Comparison of ENCODE assay signal across 24 cellular contexts in the genomic region with DNA sequence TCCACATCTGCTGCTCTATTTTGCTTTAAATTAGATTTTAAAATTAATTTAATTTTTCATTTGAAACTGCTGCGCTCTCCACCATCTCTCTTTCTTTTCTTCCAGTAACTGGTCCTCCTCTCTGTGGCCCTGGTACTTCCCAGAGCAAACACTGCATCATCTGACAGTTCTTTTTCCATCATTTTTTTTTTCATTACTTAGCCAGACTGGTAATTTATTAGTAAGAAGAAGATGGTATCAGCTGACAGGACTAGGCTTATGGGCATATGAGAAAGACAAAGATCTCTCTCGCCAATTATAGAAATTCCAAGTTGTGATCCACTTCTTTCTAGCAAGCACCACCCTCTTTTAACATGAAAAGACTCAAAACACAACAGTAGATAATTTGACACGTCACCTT.
"Had no signal": no experiment of that assay in that cellular context is flagged by ENCODE, and none has a peak within 500 bp of the region (broad histone marks: within the 10 kb centered on the region; RNA-seq: fewer than 3 reads in every experiment).

No MANE protein-coding gene starts in this region.

- DNase-seq: colonic mucosa; cortex of kidney; effector CD8-positive, alpha-beta T cell; effector memory CD8-positive, alpha-beta T cell; endodermal cell; erythroblast; foreskin keratinocyte; gastrocnemius medialis; glutamatergic neuron; head of caudate nucleus; heart right ventricle; hippocampal formation; left cardiac atrium; left lung; left ventricle myocardium superior; lower lobe of right lung; mesenchymal stem cell; mucosa of descending colon; naive B cell; naive thymus-derived CD8-positive, alpha-beta T cell had no signal

- H3K9me3 Mint-ChIP-seq: dendritic cell treated with granulocyte-macrophage colony-stimulating factor and Interleukin-4, amounts not matched to agents 40 ng/mL and 50 ng/mL, for 4 days; effector memory CD8-positive, alpha-beta T cell; endodermal cell; mesothelial cell of epicardium; naive B cell; naive thymus-derived CD8-positive, alpha-beta T cell had no signal

- H3K36me3 Mint-ChIP-seq: mesothelial cell of epicardium; naive B cell; naive thymus-derived CD8-positive, alpha-beta T cell had no signal

- H3K4me3 ChIP-seq: colonic mucosa, gastrocnemius medialis, heart right ventricle, left lung, lower lobe of right lung, mucosa of descending colon had no signal

- H3K27me3 Mint-ChIP-seq: dendritic cell treated with granulocyte-macrophage colony-stimulating factor and Interleukin-4, amounts not matched to agents 40 ng/mL and 50 ng/mL, for 4 days had no signal

- H3K36me3 ChIP-seq: colonic mucosa, gastrocnemius medialis, heart right ventricle, left lung, lower lobe of right lung had no signal

- ATAC-seq: effector memory CD8-positive, alpha-beta T cell; esophagus mucosa; foreskin keratinocyte; gastrocnemius medialis; heart right ventricle; left cardiac atrium; left lung; left ventricle myocardium superior; lower lobe of right lung; mucosa of descending colon; naive thymus-derived CD8-positive, alpha-beta T cell had no signal

- H3K27ac Mint-ChIP-seq: dendritic cell treated with granulocyte-macrophage colony-stimulating factor and Interleukin-4, amounts not matched to agents 40 ng/mL and 50 ng/mL, for 4 days; effector memory CD8-positive, alpha-beta T cell; endodermal cell; mesothelial cell of epicardium; naive thymus-derived CD8-positive, alpha-beta T cell had no signal

- H3K27ac ChIP-seq: colonic mucosa, epithelial cell of prostate, foreskin keratinocyte, gastrocnemius medialis, heart right ventricle, left lung, lower lobe of right lung had no signal

- H3K9me3 ChIP-seq: colonic mucosa, gastrocnemius medialis, left lung, lower lobe of right lung, mucosa of descending colon had no signal

- H3K4me3 Mint-ChIP-seq: dendritic cell treated with granulocyte-macrophage colony-stimulating factor and Interleukin-4, amounts not matched to agents 40 ng/mL and 50 ng/mL, for 4 days; effector memory CD8-positive, alpha-beta T cell; endodermal cell; mesothelial cell of epicardium; naive B cell; naive thymus-derived CD8-positive, alpha-beta T cell had no signal

- H3K27me3 ChIP-seq: colonic mucosa, foreskin keratinocyte, gastrocnemius medialis, heart right ventricle, left lung had no signal
